In genomic region chr20:3352203-3352602, GRCh38 we compare ENCODE assay signal across 27 cellular contexts.
"Had no signal": no experiment of that assay in that cellular context is flagged by ENCODE, and none has a peak within 500 bp of the region (broad histone marks: within the 10 kb centered on the region; RNA-seq: fewer than 3 reads in every experiment).

No MANE protein-coding gene starts in this region.

- H3K4me1 ChIP-seq: esophagus squamous epithelium, suprapubic skin, transverse colon, uterus had no signal

- DNase-seq: dermis blood vessel endothelial cell; effector memory CD4-positive, alpha-beta T cell; esophagus squamous epithelium; foreskin melanocyte; glutamatergic neuron; left colon; mesenchymal stem cell; mucosa of descending colon; naive B cell; pancreas; retina; stimulated activated CD4-positive, alpha-beta T cell treated with anti-CD3 and anti-CD28 coated beads, Interleukin-12 subunit alpha, Interleukin-12 subunit beta, amount 100 ng/mL, for 4 hours; stimulated activated CD4-positive, alpha-beta T cell treated with anti-CD3 and anti-CD28 coated beads, Interleukin-1b, Interleukin-23, amount 100 ng/mL, for 48 hours; stimulated activated CD4-positive, alpha-beta T cell treated with anti-CD3 and anti-CD28 coated beads, Interleukin-4, amount 100 ng/mL, for 1 hour; stimulated activated CD8-positive, alpha-beta memory T cell treated with anti-CD3 and anti-CD28 coated beads, Interleukin-4, amount 100 ng/mL, for 48 hours; stimulated activated naive CD4-positive, alpha-beta T cell; stimulated activated naive CD8-positive, alpha-beta T cell treated with anti-CD3 and anti-CD28 coated beads, Interleukin-15, amount 100 ng/mL, for 72 hours; transverse colon; upper lobe of right lung; uterus had no signal

- ATAC-seq: left colon; mucosa of descending colon; natural killer cell treated with Interleukin-12 subunit alpha and Interleukin-12 subunit beta and Interleukin-15 and Interleukin-18, amount 100 ng/mL, for 72 hours; pancreas; sciatic nerve; stimulated activated naive CD8-positive, alpha-beta T cell treated with anti-CD3 and anti-CD28 coated beads, Interleukin-15, amount 100 ng/mL, for 72 hours; upper lobe of right lung had no signal

- H3K36me3 ChIP-seq: neutrophil, transverse colon, uterus had no signal

- H3K4me3 ChIP-seq: coronary artery, esophagus squamous epithelium, mucosa of descending colon, pancreas, smooth muscle cell, suprapubic skin, transverse colon, upper lobe of right lung, uterus had no signal

- H3K27me3 ChIP-seq: esophagus squamous epithelium, neutrophil, pancreas, suprapubic skin, transverse colon, upper lobe of right lung, uterus had no signal

- FAIRE-seq: islet of Langerhans had no signal

- H3K4me2 ChIP-seq: smooth muscle cell had no signal

- H3K27ac ChIP-seq: coronary artery, esophagus squamous epithelium, neutrophil, pancreas, suprapubic skin, transverse colon, upper lobe of right lung, uterus had no signal

- H3K9me3 ChIP-seq: esophagus squamous epithelium, mucosa of descending colon, neutrophil, pancreas, suprapubic skin, transverse colon, upper lobe of right lung, uterus had no signal
